ENCODE assay signal across 10 cellular contexts in genomic region chr20:36887779-36888133, GRCh38. TPM values are rescaled to one million over a fixed set of nuclear protein-coding genes. Genes with fewer than 3 reads are reported as not detected.
DNase-seq lines count a peak whose midpoint lies in the region; ATAC-seq and TF ChIP-seq lines count a peak whose summit lies in the region.
"Had no signal": no experiment of that assay in that cellular context is flagged by ENCODE, and none has a peak within 500 bp of the region (broad histone marks: within the 10 kb centered on the region; RNA-seq: fewer than 3 reads in every experiment).

No MANE protein-coding gene starts in this region.

- no peak for TF ChIP-seq CTCF in upper lobe of right lung (IDR thresholded peaks at IDR 0.05)

- WGBS in right cardiac atrium, result 31% methylated on average over 6 of the region's 6 CpGs

- peak; percentile 1 to 28 for ATAC-seq in right cardiac atrium
- no peak for ATAC-seq in Right ventricle myocardium inferior
- ATAC-seq in left lobe of liver, result peak; percentile 5
- no peak for ATAC-seq in upper lobe of right lung
- no peak for ATAC-seq in HG03469 (IDR thresholded peaks at IDR 0.05; ENCODE audit: unreplicated experiment)
- no peak for ATAC-seq in GM18502 (IDR thresholded peaks at IDR 0.05; ENCODE audit: poor library complexity, unreplicated experiment)

- H3K36me3 ChIP-seq in adipocyte (ENCODE audit: control insufficient read depth, insufficient read depth, low read length, severe bottlenecking) (peaks cover 36% of the 10 kb centered on the region), upper lobe of right lung (peaks cover 36% of the 10 kb centered on the region)

- peak overlapping the region; percentile 6 for H3K9ac ChIP-seq in adipocyte (ENCODE audit: low read length)

- H3K4me1 ChIP-seq in right cardiac atrium (ENCODE audit: control insufficient read depth, insufficient read depth, low read length) (peaks cover 3% of the 10 kb centered on the region), adipocyte (ENCODE audit: control insufficient read depth, insufficient read depth, low read length) (peaks cover 13% of the 10 kb centered on the region), upper lobe of right lung (no peaks in the 10 kb centered on the region)

- H3K9me3 ChIP-seq in right cardiac atrium (ENCODE audit: control insufficient read depth, low read length) (no peaks in the 10 kb centered on the region), adipocyte (ENCODE audit: control insufficient read depth, low read length) (no peaks in the 10 kb centered on the region), upper lobe of right lung (no peaks in the 10 kb centered on the region)

- intact Hi-C loops in right cardiac atrium (cut with DNase I) (no loop called here), Right ventricle myocardium inferior (cut with DNase I) (loop anchor here (5.0 kb wide), 1 partner anchor 275 kb away; no protein-coding TSS in a partner anchor), upper lobe of right lung (cut with DNase I) (no loop called here)

- H3K4me3 ChIP-seq in right cardiac atrium (ENCODE audit: low read length) (no peak overlapping the region), adipocyte (ENCODE audit: low read length) (no peak overlapping the region), upper lobe of right lung (no peak overlapping the region)

- DNase-seq in right cardiac atrium (no peak), Right ventricle myocardium inferior (ENCODE audit: missing footprints) (no peak), adipocyte (ENCODE audit: low read depth) (no peak), left lobe of liver (ENCODE audit: low spot score) (no peak), upper lobe of right lung (peak; percentile 23), LoVo (ENCODE audit: low spot score) (no peak)

- no peak overlapping the region for H3K27ac ChIP-seq in right cardiac atrium (ENCODE audit: low read length)
- H3K27ac ChIP-seq in upper lobe of right lung, result no peak overlapping the region

- H3K27me3 ChIP-seq in right cardiac atrium (ENCODE audit: control insufficient read depth, insufficient read depth) (no peaks in the 10 kb centered on the region), adipocyte (replicated peaks; ENCODE audit: control insufficient read depth, insufficient read depth, low read length) (no peaks in the 10 kb centered on the region), upper lobe of right lung (no peaks in the 10 kb centered on the region)

RNA-seq across cellular contexts. Expression of gene TLDC2, which starts 11.8 kb away (rescaled TPM):
- total RNA-seq in right cardiac atrium, result not detected
- polyA plus RNA-seq in right cardiac atrium, result 0.09 TPM
- not detected for total RNA-seq in Right ventricle myocardium inferior
- not detected for total RNA-seq in left lobe of liver
- 1.6 TPM for total RNA-seq in upper lobe of right lung
- total RNA-seq: activated CD8-positive, alpha-beta memory T cell treated with anti-CD3 and anti-CD28 coated beads for 36 hours; T-helper 2 cell treated with Interferon-gamma antibody and Interleukin-4, amounts not matched to agents 100 ng/mL and 5 ng/mL, for 36 hours had no signal

Comparison
In these comparisons a context has a peak if more than half of its experiments do, and no peak if none do; other contexts are left out.
1. ATAC-seq: peak in right cardiac atrium (2 of 2) and left lobe of liver (single experiment); none in Right ventricle myocardium inferior (single experiment), upper lobe of right lung (single experiment), HG03469 (single experiment) and GM18502 (single experiment).